1 cellular context compared by ENCODE assay signal in the genomic region with DNA sequence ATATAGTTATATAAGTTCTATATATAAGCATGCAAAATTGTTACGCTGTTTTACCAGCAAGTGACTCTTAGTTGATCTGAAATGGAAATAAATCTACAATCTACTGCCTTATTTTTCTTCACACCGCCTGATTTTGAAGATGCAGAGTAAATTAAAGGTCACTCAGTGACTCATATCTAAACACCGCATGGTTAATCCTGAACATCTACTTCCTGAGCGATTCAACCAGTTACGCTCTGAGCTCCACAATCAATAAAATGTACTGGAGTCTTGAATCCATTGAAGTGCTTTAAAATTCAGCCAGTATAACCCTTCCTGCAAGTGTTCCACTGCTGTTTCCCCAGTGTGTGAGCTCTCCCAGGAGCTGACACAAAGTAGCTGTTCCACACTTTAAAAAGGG.
TF ChIP-seq lines count a peak whose summit lies in the region.

No MANE protein-coding gene starts in this region.

TF ChIP-seq in SK-N-SH treated with all-trans-retinoic acid at 6 μM for 48 hours, 23 proteins besides CTCF, POLR2A, EP300 and RAD21 (continued from another document):
- TF ChIP-seq, protein P1, sequence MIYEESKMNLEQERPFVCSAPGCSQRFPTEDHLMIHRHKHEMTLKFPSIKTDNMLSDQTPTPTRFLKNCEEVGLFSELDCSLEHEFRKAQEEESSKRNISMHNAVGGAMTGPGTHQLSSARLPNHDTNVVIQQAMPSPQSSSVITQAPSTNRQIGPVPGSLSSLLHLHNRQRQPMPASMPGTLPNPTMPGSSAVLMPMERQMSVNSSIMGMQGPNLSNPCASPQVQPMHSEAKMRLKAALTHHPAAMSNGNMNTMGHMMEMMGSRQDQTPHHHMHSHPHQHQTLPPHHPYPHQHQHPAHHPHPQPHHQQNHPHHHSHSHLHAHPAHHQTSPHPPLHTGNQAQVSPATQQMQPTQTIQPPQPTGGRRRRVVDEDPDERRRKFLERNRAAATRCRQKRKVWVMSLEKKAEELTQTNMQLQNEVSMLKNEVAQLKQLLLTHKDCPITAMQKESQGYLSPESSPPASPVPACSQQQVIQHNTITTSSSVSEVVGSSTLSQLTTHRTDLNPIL (CRISPR knock-in tag; IDR thresholded peaks at IDR 0.05; ENCODE audit: low read depth): no peak
- no peak for TF ChIP-seq TCF4 (CRISPR knock-in tag; IDR thresholded peaks at IDR 0.05; ENCODE audit: borderline replicate concordance)
- TF ChIP-seq PPARA (CRISPR knock-in tag; IDR thresholded peaks at IDR 0.05; ENCODE audit: borderline replicate concordance): no peak
- TF ChIP-seq GLIS3 (CRISPR knock-in tag; IDR thresholded peaks at IDR 0.05): no peak
- no peak for TF ChIP-seq ISL1 (CRISPR knock-in tag; IDR thresholded peaks at IDR 0.05)
- TF ChIP-seq ZNF565 (CRISPR knock-in tag; conservative IDR thresholded peaks at IDR 0.05; ENCODE audit: low read depth): no peak
- TF ChIP-seq, protein P2, sequence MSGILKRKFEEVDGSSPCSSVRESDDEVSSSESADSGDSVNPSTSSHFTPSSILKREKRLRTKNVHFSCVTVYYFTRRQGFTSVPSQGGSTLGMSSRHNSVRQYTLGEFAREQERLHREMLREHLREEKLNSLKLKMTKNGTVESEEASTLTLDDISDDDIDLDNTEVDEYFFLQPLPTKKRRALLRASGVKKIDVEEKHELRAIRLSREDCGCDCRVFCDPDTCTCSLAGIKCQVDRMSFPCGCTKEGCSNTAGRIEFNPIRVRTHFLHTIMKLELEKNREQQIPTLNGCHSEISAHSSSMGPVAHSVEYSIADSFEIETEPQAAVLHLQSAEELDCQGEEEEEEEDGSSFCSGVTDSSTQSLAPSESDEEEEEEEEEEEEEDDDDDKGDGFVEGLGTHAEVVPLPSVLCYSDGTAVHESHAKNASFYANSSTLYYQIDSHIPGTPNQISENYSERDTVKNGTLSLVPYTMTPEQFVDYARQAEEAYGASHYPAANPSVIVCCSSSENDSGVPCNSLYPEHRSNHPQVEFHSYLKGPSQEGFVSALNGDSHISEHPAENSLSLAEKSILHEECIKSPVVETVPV (CRISPR knock-in tag; IDR thresholded peaks at IDR 0.05): no peak
- no peak for TF ChIP-seq ZFP3 (CRISPR knock-in tag; IDR thresholded peaks at IDR 0.05)
